15 cellular contexts compared by ENCODE assay signal in the genomic region with DNA sequence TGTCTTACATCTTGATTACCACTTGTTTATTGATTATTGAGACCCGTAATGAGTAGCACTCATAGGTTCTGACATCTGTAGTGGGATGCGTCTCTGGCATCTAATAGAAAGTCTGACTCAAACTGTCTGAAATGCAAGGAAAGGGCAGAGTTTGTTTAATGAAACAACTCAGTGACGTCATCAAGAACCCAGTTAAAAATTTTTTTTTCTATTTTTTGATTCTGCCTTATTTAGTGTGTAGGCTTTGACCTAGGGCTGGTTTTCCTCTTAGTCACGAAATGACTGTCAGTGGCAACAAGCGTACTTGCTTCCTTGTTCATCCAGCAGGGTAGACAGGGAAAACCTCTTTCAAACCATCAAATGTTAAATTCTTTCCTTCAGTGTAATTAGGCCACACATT. TPM values are rescaled to one million over a fixed set of nuclear protein-coding genes. Genes with fewer than 3 reads are reported as not detected.
DNase-seq lines count a peak whose midpoint lies in the region; ATAC-seq and TF ChIP-seq lines count a peak whose summit lies in the region.
"Had no signal": no experiment of that assay in that cellular context is flagged by ENCODE, and none has a peak within 500 bp of the region (broad histone marks: within the 10 kb centered on the region; RNA-seq: fewer than 3 reads in every experiment).

No MANE protein-coding gene starts in this region.

- H3K4me2 ChIP-seq in fibroblast of lung (ENCODE audit: extremely low read depth, insufficient read depth, low read length) (no peak overlapping the region), smooth muscle cell (no peak overlapping the region)

- H3K4me3 ChIP-seq in SJSA1 (no peak overlapping the region), fibroblast of lung (replicated peaks in 1 of 4; ENCODE audit: control extremely low read depth in 1 of 4, insufficient read depth in 1 of 4, low read depth in 3 of 4, low read length in 4 of 4) (no peak overlapping the region), smooth muscle cell (no peak overlapping the region)
- H3K4me3 ChIP-seq: gastroesophageal sphincter, upper lobe of right lung had no signal

- H2AFZ ChIP-seq in fibroblast of lung (ENCODE audit: low read length), result no peak overlapping the region
- no peak overlapping the region for H2AFZ ChIP-seq in smooth muscle cell (ENCODE audit: low read depth)

- H3K36me3 ChIP-seq in SJSA1 (peaks cover 4% of the 10 kb centered on the region; the same call in 1 of the 2 replicates), fibroblast of lung (ENCODE audit: control insufficient read depth, insufficient read depth, low read length) (no peaks in the 10 kb centered on the region), smooth muscle cell (ENCODE audit: low read depth) (no peaks in the 10 kb centered on the region)
- H3K36me3 ChIP-seq: gastroesophageal sphincter, upper lobe of right lung had no signal

- H4K20me1 ChIP-seq in fibroblast of lung (ENCODE audit: control insufficient read depth, extremely low read depth, insufficient read depth, low read length) (no peaks in the 10 kb centered on the region), smooth muscle cell (ENCODE audit: low read depth) (peaks cover 6% of the 10 kb centered on the region)

- no peak for ATAC-seq in HG03108 (IDR thresholded peaks at IDR 0.05; ENCODE audit: unreplicated experiment)
- no peak for ATAC-seq in HG02981 (IDR thresholded peaks at IDR 0.05; ENCODE audit: unreplicated experiment)
- ATAC-seq: activated T-helper 17 cell treated with anti-CD3 and anti-CD28 coated beads, Interleukin-2, amount 50 U/mL, for 72 hours; gastroesophageal sphincter; naive thymus-derived CD8-positive, alpha-beta T cell; upper lobe of right lung had no signal

- H3K27me3 ChIP-seq in SJSA1 (replicated peaks), result no peaks in the 10 kb centered on the region
- H3K27me3 ChIP-seq in fibroblast of lung (ENCODE audit: control insufficient read depth, insufficient read depth, low read length), result no peaks in the 10 kb centered on the region
- no peaks in the 10 kb centered on the region for H3K27me3 ChIP-seq in smooth muscle cell (ENCODE audit: low read depth)
- H3K27me3 ChIP-seq: gastroesophageal sphincter, upper lobe of right lung had no signal

- H3K79me2 ChIP-seq in fibroblast of lung (ENCODE audit: control insufficient read depth, insufficient read depth, low read length) (no peaks in the 10 kb centered on the region), smooth muscle cell (ENCODE audit: low read depth) (peaks cover 11% of the 10 kb centered on the region)

- 47% methylated on average over 5 of the region's 5 CpGs for WGBS in smooth muscle cell (ENCODE audit: low lambda C conversion rate)

- TF ChIP-seq CTCF in fibroblast of lung (conservative IDR thresholded peaks at IDR 0.05 in 1 of 2, IDR thresholded peaks at IDR 0.05 in 1 of 2; ENCODE audit: low read depth in 1 of 2, low read length in 2 of 2), result no peak
- TF ChIP-seq CTCF in smooth muscle cell (IDR thresholded peaks at IDR 0.05; ENCODE audit: borderline replicate concordance, insufficient read depth, poor library complexity, severe bottlenecking), result no peak

- DNase-seq in DMS53 (lab: John Stamatoyannopoulos, UW), result peak; percentile 8
- DNase-seq in DMS53 treated with DMSO at 0.1 percent for 48 hours (lab: John Stamatoyannopoulos, UW; ENCODE audit: unreplicated experiment), result no peak
- DNase-seq in SJSA1 (ENCODE audit: low read depth in 1 of 2, low spot score in 2 of 2), result peak in 1 of 2 experiments; percentile 61
- peak; percentile 84 to 94 for DNase-seq in fibroblast of lung (ENCODE audit: low read depth in 2 of 2)
- no peak for DNase-seq in smooth muscle cell (lab: John Stamatoyannopoulos, UW; ENCODE audit: unreplicated experiment)
- no peak for DNase-seq in NCI-H1436 treated with DMSO at 0.1 percent for 48 hours (lab: John Stamatoyannopoulos, UW)
- DNase-seq: activated CD4-positive, alpha-beta T cell treated with anti-CD3 and anti-CD28 coated beads, Interleukin-2, amount 50 U/mL, for 1 hour; naive thymus-derived CD8-positive, alpha-beta T cell; NCI-H2171; upper lobe of right lung had no signal

- H3K9me3 ChIP-seq in SJSA1 (replicated peaks) (no peaks in the 10 kb centered on the region), fibroblast of lung (ENCODE audit: control insufficient read depth, insufficient read depth, low read depth, low read length) (no peaks in the 10 kb centered on the region), smooth muscle cell (replicated peaks; ENCODE audit: low read depth) (no peaks in the 10 kb centered on the region)
- H3K9me3 ChIP-seq: gastroesophageal sphincter, upper lobe of right lung had no signal

- H3K9ac ChIP-seq in fibroblast of lung (ENCODE audit: insufficient read depth, low read length), result no peak overlapping the region
- H3K9ac ChIP-seq in smooth muscle cell (ENCODE audit: low read depth), result no peak overlapping the region

- H3F3A ChIP-seq in smooth muscle cell (ENCODE audit: low read depth), result no peaks in the 10 kb centered on the region

- H3K27ac ChIP-seq in SJSA1 (peak overlapping the region; percentile 35; the same call in 1 of the 2 replicates), fibroblast of lung (ENCODE audit: insufficient read depth, low read length) (peak overlapping the region; percentile 38), smooth muscle cell (ENCODE audit: low read depth) (peak overlapping the region; percentile 66)
- H3K27ac ChIP-seq: 22Rv1, gastroesophageal sphincter, upper lobe of right lung had no signal

- peaks cover 14% of the 10 kb centered on the region for H3K4me1 ChIP-seq in SJSA1 (replicated peaks)
- H3K4me1 ChIP-seq in fibroblast of lung (ENCODE audit: control insufficient read depth, extremely low read depth, insufficient read depth, low read length), result no peaks in the 10 kb centered on the region
- peaks cover 6% of the 10 kb centered on the region for H3K4me1 ChIP-seq in smooth muscle cell (ENCODE audit: low read depth)
- H3K4me1 ChIP-seq: upper lobe of right lung had no signal

RNA-seq across cellular contexts. Expression of a gene that starts 3.1 kb away (rescaled TPM):
- 3.8 and 5.1 TPM in 2 replicates for total RNA-seq in SJSA1 (2014; rRNA removed; shearing (Covaris generic))
- total RNA-seq in fibroblast of lung (2.8 and 5.0 TPM in 2 replicates), smooth muscle cell (13.7 and 14.4 TPM in 2 replicates)
- polyA plus RNA-seq in fibroblast of lung (3.4 and 6.6 TPM in 2 replicates), smooth muscle cell (3.4 and 4.8 TPM in 2 replicates)
- 1.4 and 3.6 TPM in 2 replicates for polyA plus RNA-seq in fibroblast of lung (2012)
- polyA minus RNA-seq in fibroblast of lung (ENCODE audit: low replicate concordance), result 3.8 and 6.4 TPM in 2 replicates

Comparison
In these comparisons a context has a peak if more than half of its experiments do, and no peak if none do; other contexts are left out.
1. DNase-seq: peak in DMS53 (single experiment) and fibroblast of lung (2 of 2); none in DMS53 treated with DMSO at 0.1 percent for 48 hours (single experiment), smooth muscle cell (single experiment) and NCI-H1436 treated with DMSO at 0.1 percent for 48 hours (single experiment).
2. Peak in every context shown above with its lines, with median percentiles within 50 percentile points of each other: H3K27ac ChIP-seq.